In genomic region chr14:65052832-65053231, GRCh38 we compare ENCODE assay signal across 17 cellular contexts. TPM values are rescaled to one million over a fixed set of nuclear protein-coding genes. Genes with fewer than 3 reads are reported as not detected.
DNase-seq lines count a peak whose midpoint lies in the region; ATAC-seq, FAIRE-seq and TF ChIP-seq lines count a peak whose summit lies in the region.
"Had no signal": no experiment of that assay in that cellular context is flagged by ENCODE, and none has a peak within 500 bp of the region (broad histone marks: within the 10 kb centered on the region; RNA-seq: fewer than 3 reads in every experiment).

No MANE protein-coding gene starts in this region.

- WGBS in H1 (ENCODE audit: extremely low coverage in 1 of 2, insufficient coverage in 1 of 2, insufficient read length in 1 of 2, insufficient replicate concordance in 2 of 2, low coverage in 1 of 2, low lambda C conversion rate in 2 of 2, missing lambda C conversion rate in 1 of 2), 2 experiments: 88% methylated on average over 4 of the region's 4 CpGs; no CpG with 5 or more reads in 1 of the 2 experiments

- H2AFZ ChIP-seq in H1 (ENCODE audit: low read length): no peak overlapping the region

- no peak overlapping the region for H3K4me3 ChIP-seq in CD8-positive, alpha-beta memory T cell (ENCODE audit: low read length)
- no peak overlapping the region for H3K4me3 ChIP-seq in H1 (ENCODE audit: extremely low read depth in 1 of 4, insufficient read depth in 2 of 4, low read depth in 3 of 4, low read length in 4 of 4)
- H3K4me3 ChIP-seq: Peyer's patch had no signal

- peak overlapping the region; percentile 6 to 30 for H3K27ac Mint-ChIP-seq in activated naive CD4-positive, alpha-beta T cell treated with anti-CD3 and anti-CD28 coated beads, Interleukin-2, amount 50 U/mL, for 72 hours
- peak overlapping the region in 7 of 8 donors; percentile 1 to 77 (median 61) for H3K27ac Mint-ChIP-seq in CD8-positive, alpha-beta memory T cell
- no peak overlapping the region for H3K27ac Mint-ChIP-seq in osteocyte (ENCODE audit: unreplicated experiment)

- H3K4me1 Mint-ChIP-seq in CD8-positive, alpha-beta memory T cell: peaks cover 4 to 9% (median 8%) of the 10 kb centered on the region in 3 donors
- H3K4me1 Mint-ChIP-seq in osteocyte (ENCODE audit: unreplicated experiment): no peaks in the 10 kb centered on the region

- H2BK5ac ChIP-seq in H1 (ENCODE audit: low read depth, low read length): no peak overlapping the region

- H3K79me2 ChIP-seq in H1 (ENCODE audit: control insufficient read depth in 1 of 2, insufficient read depth in 2 of 2, low read length in 2 of 2): no peaks in the 10 kb centered on the region

- H3K9me3 ChIP-seq in CD8-positive, alpha-beta memory T cell (ENCODE audit: low read length): no peaks in the 10 kb centered on the region
- H3K9me3 ChIP-seq in H1 (ENCODE audit: insufficient read depth in 2 of 2, low read depth in 1 of 2, low read length in 1 of 2): no peaks in the 10 kb centered on the region
- H3K9me3 ChIP-seq: Peyer's patch had no signal

- no peak for ATAC-seq in activated naive CD4-positive, alpha-beta T cell treated with anti-CD3 and anti-CD28 coated beads, Interleukin-2, amount 50 U/mL, for 72 hours

- no peak overlapping the region for H2BK120ac ChIP-seq in H1 (replicated peaks; ENCODE audit: low read depth, low read length)

- no peaks in the 10 kb centered on the region for H3K36me3 ChIP-seq in CD8-positive, alpha-beta memory T cell (ENCODE audit: insufficient read depth, low read length)
- H3K36me3 ChIP-seq in H1 (ENCODE audit: control insufficient read depth in 2 of 4, insufficient read depth in 4 of 4, low read length in 3 of 4): peaks cover 0 to 3% (median 0%) of the 10 kb centered on the region in 4 experiments; a peak in 1 of 8 replicates

- no peak for TF ChIP-seq RAD21 in H1 (IDR thresholded peaks at IDR 0.05 in 1 of 2, conservative IDR thresholded peaks at IDR 0.05 in 1 of 2; ENCODE audit: low read depth in 2 of 2, low read length in 2 of 2)

- no peak overlapping the region for H4K8ac ChIP-seq in H1 (ENCODE audit: extremely low read depth, insufficient read depth, low read length)

- H2BK15ac ChIP-seq in H1 (ENCODE audit: low read length): no peak overlapping the region

- no peak overlapping the region for H3K18ac ChIP-seq in H1 (ENCODE audit: extremely low read depth, low read length)

- no peak overlapping the region for H3K27ac ChIP-seq in CD8-positive, alpha-beta memory T cell (ENCODE audit: low read depth, low read length)
- no peak overlapping the region for H3K27ac ChIP-seq in H1 (ENCODE audit: low read depth, low read length)

- H3K4ac ChIP-seq in H1 (replicated peaks; ENCODE audit: insufficient read length, low read depth, low read length): peak overlapping the region; percentile 78

- H4K5ac ChIP-seq in H1 (ENCODE audit: insufficient read length, low read depth, low read length): no peak overlapping the region

- no peaks in the 10 kb centered on the region for H3K79me1 ChIP-seq in H1 (ENCODE audit: low read depth, low read length)

- H3K14ac ChIP-seq in H1 (ENCODE audit: insufficient read length): no peak overlapping the region

- CTCF ChIA-PET in CD8-positive, alpha-beta memory T cell (lab: Charles Lee): no interaction called here
- CTCF ChIA-PET in H1 (lab: Charles Lee; ENCODE audit: partially characterized antibody): interaction anchor here (0.8 kb wide), 1 partner anchor 161 kb away, joined by 3 read pairs; no protein-coding TSS in a partner anchor

- no peak overlapping the region for H3K56ac ChIP-seq in H1 (replicated peaks; ENCODE audit: insufficient read length, low read depth, low read length)

- H3K23me2 ChIP-seq in H1 (ENCODE audit: low read depth, low read length): no peaks in the 10 kb centered on the region

- POLR2A ChIA-PET in CD8-positive, alpha-beta memory T cell (lab: Charles Lee): no interaction called here
- POLR2A ChIA-PET in H1 (lab: Charles Lee; ENCODE audit: partially characterized antibody): interaction anchor here (1.2 kb wide), 1 partner anchor 10 kb away, joined by 6 read pairs; no protein-coding TSS in a partner anchor

- no peak overlapping the region for H2BK20ac ChIP-seq in H1 (ENCODE audit: low read length)

- no peak overlapping the region for H3K4me2 ChIP-seq in H1 (ENCODE audit: insufficient read depth in 1 of 2, low read depth in 2 of 2, low read length in 2 of 2)

- peak overlapping the region in 1 of 7 donors; percentile 26 for H3K4me3 Mint-ChIP-seq in CD8-positive, alpha-beta memory T cell
- no peak overlapping the region for H3K4me3 Mint-ChIP-seq in osteocyte (ENCODE audit: unreplicated experiment)

- no peak for FAIRE-seq in H1 (lab: Jason Lieb, UNC)

- no peaks in the 10 kb centered on the region for H3K27me3 ChIP-seq in CD8-positive, alpha-beta memory T cell (ENCODE audit: insufficient read depth, low read length, poor library complexity, severe bottlenecking)
- H3K27me3 ChIP-seq in H1 (replicated peaks in 1 of 4; ENCODE audit: control insufficient read depth in 3 of 4, extremely low read depth in 1 of 4, insufficient read depth in 3 of 4, low read length in 3 of 4): no peaks in the 10 kb centered on the region
- H3K27me3 ChIP-seq: Peyer's patch had no signal

- no peak for TF ChIP-seq POLR2A in H1 (IDR thresholded peaks at IDR 0.05; ENCODE audit: control extremely low read depth in 1 of 2, low read depth in 2 of 2, low read length in 2 of 2)

- no peaks in the 10 kb centered on the region for H3K4me1 ChIP-seq in CD8-positive, alpha-beta memory T cell (ENCODE audit: insufficient read depth, low read length)
- H3K4me1 ChIP-seq in H1 (replicated peaks in 1 of 4; ENCODE audit: control insufficient read depth in 3 of 4, insufficient read depth in 4 of 4, low read length in 3 of 4): no peaks in the 10 kb centered on the region
- H3K4me1 ChIP-seq: Peyer's patch had no signal

- peaks cover 0 to 6% of the 10 kb centered on the region in 2 experiments for H4K20me1 ChIP-seq in H1 (replicated peaks in 1 of 2; ENCODE audit: control insufficient read depth in 1 of 2, insufficient read depth in 2 of 2, low read length in 2 of 2)

- no peak for TF ChIP-seq EP300 in H1 (IDR thresholded peaks at IDR 0.05; ENCODE audit: borderline replicate concordance in 1 of 2, low read depth in 2 of 2, low read length in 2 of 2)

- TF ChIP-seq CTCF in H1 (IDR thresholded peaks at IDR 0.05; ENCODE audit: control extremely low read depth in 1 of 3, insufficient read depth in 1 of 3, low read depth in 1 of 3, low read length in 3 of 3): no peak
- TF ChIP-seq CTCF in osteocyte (IDR thresholded peaks at IDR 0.05): no peak

- no peak overlapping the region for H2BK12ac ChIP-seq in H1 (ENCODE audit: low read depth, low read length)

- H3K23ac ChIP-seq in H1 (ENCODE audit: insufficient read length): no peak overlapping the region

- no peak overlapping the region for H4K91ac ChIP-seq in H1 (replicated peaks; ENCODE audit: insufficient read length, low read length)

- no peak overlapping the region for H2AK5ac ChIP-seq in H1 (ENCODE audit: low read depth, low read length)

- H3K9me3 Mint-ChIP-seq in activated naive CD4-positive, alpha-beta T cell treated with anti-CD3 and anti-CD28 coated beads, Interleukin-2, amount 50 U/mL, for 72 hours: no peaks in the 10 kb centered on the region
- no peaks in the 10 kb centered on the region for H3K9me3 Mint-ChIP-seq in CD8-positive, alpha-beta memory T cell
- H3K9me3 Mint-ChIP-seq in osteocyte (ENCODE audit: unreplicated experiment): no peaks in the 10 kb centered on the region

- no peaks in the 10 kb centered on the region for H3K27me3 Mint-ChIP-seq in CD8-positive, alpha-beta memory T cell
- no peaks in the 10 kb centered on the region for H3K27me3 Mint-ChIP-seq in osteocyte (ENCODE audit: unreplicated experiment)

- no peaks in the 10 kb centered on the region for H3K36me3 Mint-ChIP-seq in activated naive CD4-positive, alpha-beta T cell treated with anti-CD3 and anti-CD28 coated beads, Interleukin-2, amount 50 U/mL, for 72 hours
- peaks cover 0 to 45% (median 5%) of the 10 kb centered on the region in 3 donors for H3K36me3 Mint-ChIP-seq in CD8-positive, alpha-beta memory T cell
- H3K36me3 Mint-ChIP-seq in osteocyte (ENCODE audit: unreplicated experiment): peaks cover 16% of the 10 kb centered on the region

- no peak for DNase-seq in activated naive CD4-positive, alpha-beta T cell treated with anti-CD3 and anti-CD28 coated beads, Interleukin-2, amount 50 U/mL, for 72 hours (ENCODE audit: low spot score in 2 of 2)
- DNase-seq in activated naive CD4-positive, alpha-beta T cell (lab: John Stamatoyannopoulos, UW): no peak
- no peak for DNase-seq in CD8-positive, alpha-beta memory T cell
- no peak for DNase-seq in H1 (ENCODE audit: low read depth in 1 of 2, low spot score in 2 of 2)
- peak; percentile 68 for DNase-seq in osteocyte (ENCODE audit: extremely low spot score, unreplicated experiment)
- DNase-seq in HT-29 (ENCODE audit: low spot score): no peak
- DNase-seq in D341Med (ENCODE audit: low spot score): no peak
- DNase-seq in NCI-H774 (lab: John Stamatoyannopoulos, UW): no peak
- DNase-seq: ACHN, DMS153, EL, HCEC 1CT, IMR-90, NCI-H1417, NCI-H510A, Right ventricle myocardium superior had no signal

- no peak overlapping the region; a peak in 1 of 7 replicates for H3K9ac ChIP-seq in H1 (replicated peaks in 1 of 4; ENCODE audit: extremely low read depth in 1 of 4, low read depth in 3 of 4, low read length in 3 of 4)

TF ChIP-seq in H1, 55 proteins besides CTCF, POLR2A, EP300 and RAD21 (continues in another document):
- TF ChIP-seq SRF (IDR thresholded peaks at IDR 0.05; ENCODE audit: low read depth, low read length) (no peak), TCF12 (IDR thresholded peaks at IDR 0.05; ENCODE audit: low read depth, low read length) (no peak), SIRT6 (IDR thresholded peaks at IDR 0.05; ENCODE audit: low read length) (no peak), SAP30 (IDR thresholded peaks at IDR 0.05; ENCODE audit: insufficient read depth, insufficient replicate concordance, low read length) (no peak), RXRA (IDR thresholded peaks at IDR 0.05; ENCODE audit: insufficient read depth, low read depth, low read length) (no peak), HDAC6 (IDR thresholded peaks at IDR 0.05; ENCODE audit: low read depth, low read length) (no peak)

RNA-seq across cellular contexts. Expression of gene MAX, which starts 49.5 kb away (rescaled TPM):
- total RNA-seq in activated naive CD4-positive, alpha-beta T cell treated with anti-CD3 and anti-CD28 coated beads, Interleukin-2, amount 50 U/mL, for 72 hours: 100 to 1,000 TPM in 1 of 2 donors, 10 to 100 TPM in 1; 84.2 to 107 TPM
- 100 to 1,000 TPM; 126 to 127 TPM for total RNA-seq in CD8-positive, alpha-beta memory T cell
- 135 TPM for polyA plus RNA-seq in CD8-positive, alpha-beta memory T cell
- 65.1 and 68.3 TPM in 2 replicates for total RNA-seq in H1 (2021; fragmentation: NEBNext Ultra II Directional; extraction: Animal tissue kit (Norgen Biotek cat#: 25700))
- polyA plus RNA-seq in H1 (2011; rRNA removed): 35.8 and 36.9 TPM in 2 replicates
- 42.6 TPM for polyA plus RNA-seq in H1 (2011; cell fraction: cytosol; rRNA removed)
- polyA plus RNA-seq in H1 (2011; cell fraction: nucleus; rRNA removed): 46.5 TPM
- 33.1 to 49.6 TPM (median 39.9 TPM) in 4 replicates for polyA plus RNA-seq in H1 (2012, experiment 1 of 2)
- polyA plus RNA-seq in H1 (2012, experiment 2 of 2): 28.3 TPM
- polyA plus RNA-seq in H1 (2013, experiment 1 of 2): 36.7 TPM
- 38.6 TPM for polyA plus RNA-seq in H1 (2013, experiment 2 of 2)
- polyA minus RNA-seq in H1 (2011; rRNA and poly(A)+ RNA removed): 31.5 and 41.5 TPM in 2 replicates
- 19.2 TPM for polyA minus RNA-seq in H1 (2011; cell fraction: cytosol; rRNA and poly(A)+ RNA removed)
- 63.4 TPM for polyA minus RNA-seq in H1 (2011; cell fraction: nucleus; rRNA and poly(A)+ RNA removed)
- 119 and 120 TPM in 2 replicates for total RNA-seq in osteocyte
- 31.2 and 32.7 TPM in 2 replicates for total RNA-seq in HT-29 (2014; rRNA removed; shearing (Covaris generic))
